In the genomic region with DNA sequence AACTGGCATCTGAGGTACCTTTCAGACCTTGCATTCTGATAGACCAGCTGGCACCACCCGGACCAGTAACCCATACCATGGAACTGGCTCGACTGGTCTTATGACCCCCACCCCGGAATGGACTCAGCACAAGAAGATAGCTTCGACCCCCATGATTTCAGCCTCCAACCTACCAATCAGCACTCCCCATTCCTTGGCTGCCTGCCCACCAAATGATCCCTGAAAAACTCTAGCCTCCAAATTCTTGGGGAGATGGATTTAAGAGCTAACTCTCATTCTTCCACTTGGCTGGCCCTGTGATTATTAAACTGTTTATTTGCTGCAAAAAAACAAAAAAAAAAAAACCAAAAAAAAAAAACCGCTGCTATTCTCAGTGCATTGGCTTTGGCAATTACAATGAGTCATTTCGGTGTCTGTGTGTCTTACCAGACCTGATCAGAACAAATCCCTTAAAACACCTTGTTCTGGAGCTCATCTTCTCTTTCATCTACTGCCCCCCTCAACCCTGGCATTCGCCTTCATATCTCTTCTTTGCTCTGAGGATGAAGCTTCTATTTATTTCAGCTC, we compare ENCODE assay signal across 1 cellular context.
TF ChIP-seq lines count a peak whose summit lies in the region.

No MANE protein-coding gene starts in this region.

TF ChIP-seq in HEK293, 187 proteins besides CTCF, POLR2A, EP300 and RAD21 (continued from another document):
- TF ChIP-seq, protein P1, sequence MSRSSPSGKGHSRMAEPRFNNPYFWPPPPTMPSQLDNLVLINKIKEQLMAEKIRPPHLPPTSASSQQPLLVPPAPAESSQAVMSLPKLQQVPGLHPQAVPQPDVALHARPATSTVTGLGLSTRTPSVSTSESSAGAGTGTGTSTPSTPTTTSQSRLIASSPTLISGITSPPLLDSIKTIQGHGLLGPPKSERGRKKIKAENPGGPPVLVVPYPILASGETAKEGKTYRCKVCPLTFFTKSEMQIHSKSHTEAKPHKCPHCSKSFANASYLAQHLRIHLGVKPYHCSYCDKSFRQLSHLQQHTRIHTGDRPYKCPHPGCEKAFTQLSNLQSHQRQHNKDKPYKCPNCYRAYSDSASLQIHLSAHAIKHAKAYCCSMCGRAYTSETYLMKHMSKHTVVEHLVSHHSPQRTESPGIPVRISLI (tag by site-specific recombination; IDR thresholded peaks at IDR 0.05): peak; percentile 97
- TF ChIP-seq, protein P2, sequence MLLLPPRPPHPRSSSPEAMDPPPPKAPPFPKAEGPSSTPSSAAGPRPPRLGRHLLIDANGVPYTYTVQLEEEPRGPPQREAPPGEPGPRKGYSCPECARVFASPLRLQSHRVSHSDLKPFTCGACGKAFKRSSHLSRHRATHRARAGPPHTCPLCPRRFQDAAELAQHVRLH (tag by site-specific recombination; IDR thresholded peaks at IDR 0.05): 0 out of 2 replicates have a peak, but pooled peaks have one; percentile 26
- no peak for TF ChIP-seq ZNF112 (tag by site-specific recombination; IDR thresholded peaks at IDR 0.05)
- no peak for TF ChIP-seq ZFP37 (tag by site-specific recombination; IDR thresholded peaks at IDR 0.05)
- TF ChIP-seq, protein P3, sequence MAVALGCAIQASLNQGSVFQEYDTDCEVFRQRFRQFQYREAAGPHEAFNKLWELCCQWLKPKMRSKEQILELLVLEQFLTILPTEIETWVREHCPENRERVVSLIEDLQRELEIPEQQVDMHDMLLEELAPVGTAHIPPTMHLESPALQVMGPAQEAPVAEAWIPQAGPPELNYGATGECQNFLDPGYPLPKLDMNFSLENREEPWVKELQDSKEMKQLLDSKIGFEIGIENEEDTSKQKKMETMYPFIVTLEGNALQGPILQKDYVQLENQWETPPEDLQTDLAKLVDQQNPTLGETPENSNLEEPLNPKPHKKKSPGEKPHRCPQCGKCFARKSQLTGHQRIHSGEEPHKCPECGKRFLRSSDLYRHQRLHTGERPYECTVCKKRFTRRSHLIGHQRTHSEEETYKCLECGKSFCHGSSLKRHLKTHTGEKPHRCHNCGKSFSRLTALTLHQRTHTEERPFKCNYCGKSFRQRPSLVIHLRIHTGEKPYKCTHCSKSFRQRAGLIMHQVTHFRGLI (tag by site-specific recombination; IDR thresholded peaks at IDR 0.05): no peak
- TF ChIP-seq ZSCAN16 (tag by site-specific recombination; IDR thresholded peaks at IDR 0.05): no peak
- TF ChIP-seq TRIM28 (IDR thresholded peaks at IDR 0.05; ENCODE audit: borderline replicate concordance, low read length): no peak
- TF ChIP-seq KLF1 (tag by site-specific recombination; IDR thresholded peaks at IDR 0.05): no peak
- TF ChIP-seq ZNF302 (tag by site-specific recombination; IDR thresholded peaks at IDR 0.05; ENCODE audit: low read depth): no peak
- no peak for TF ChIP-seq ZNF132 (tag by site-specific recombination; IDR thresholded peaks at IDR 0.05; ENCODE audit: borderline replicate concordance)
- no peak for TF ChIP-seq ZNF548 (tag by site-specific recombination; IDR thresholded peaks at IDR 0.05)
- TF ChIP-seq ZNF274 (IDR thresholded peaks at IDR 0.05; ENCODE audit: low read length): no peak
- no peak for TF ChIP-seq ZNF274 (tag by site-specific recombination; IDR thresholded peaks at IDR 0.05; ENCODE audit: borderline replicate concordance)
- TF ChIP-seq ZNF239 (tag by site-specific recombination; IDR thresholded peaks at IDR 0.05): peak; percentile 60; the same call in 1 of the 2 replicates
